1 cellular context compared by ENCODE assay signal in the genomic region with DNA sequence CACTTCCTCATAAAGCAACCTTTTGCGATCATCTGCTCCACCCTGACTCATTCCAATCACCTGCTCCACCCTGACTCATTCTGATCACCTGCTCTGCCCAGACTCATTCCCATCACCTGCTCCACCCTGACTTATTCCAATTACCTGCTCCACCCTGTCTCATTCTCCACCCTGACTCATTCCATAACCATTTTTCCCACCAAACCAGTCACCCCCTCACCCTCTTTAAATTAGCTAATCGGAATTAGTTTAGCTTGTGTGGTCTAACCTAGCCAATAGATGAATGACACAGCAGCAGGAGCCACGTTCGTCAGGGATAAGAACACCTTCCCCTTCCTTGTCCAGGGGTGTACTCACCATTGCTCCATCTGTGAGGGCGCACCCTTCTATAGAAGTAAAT.
TF ChIP-seq lines count a peak whose summit lies in the region.

No MANE protein-coding gene starts in this region.

TF ChIP-seq in HCT116, 20 proteins besides CTCF, POLR2A, EP300 and RAD21 (continued from another document):
- TF ChIP-seq, protein P1, sequence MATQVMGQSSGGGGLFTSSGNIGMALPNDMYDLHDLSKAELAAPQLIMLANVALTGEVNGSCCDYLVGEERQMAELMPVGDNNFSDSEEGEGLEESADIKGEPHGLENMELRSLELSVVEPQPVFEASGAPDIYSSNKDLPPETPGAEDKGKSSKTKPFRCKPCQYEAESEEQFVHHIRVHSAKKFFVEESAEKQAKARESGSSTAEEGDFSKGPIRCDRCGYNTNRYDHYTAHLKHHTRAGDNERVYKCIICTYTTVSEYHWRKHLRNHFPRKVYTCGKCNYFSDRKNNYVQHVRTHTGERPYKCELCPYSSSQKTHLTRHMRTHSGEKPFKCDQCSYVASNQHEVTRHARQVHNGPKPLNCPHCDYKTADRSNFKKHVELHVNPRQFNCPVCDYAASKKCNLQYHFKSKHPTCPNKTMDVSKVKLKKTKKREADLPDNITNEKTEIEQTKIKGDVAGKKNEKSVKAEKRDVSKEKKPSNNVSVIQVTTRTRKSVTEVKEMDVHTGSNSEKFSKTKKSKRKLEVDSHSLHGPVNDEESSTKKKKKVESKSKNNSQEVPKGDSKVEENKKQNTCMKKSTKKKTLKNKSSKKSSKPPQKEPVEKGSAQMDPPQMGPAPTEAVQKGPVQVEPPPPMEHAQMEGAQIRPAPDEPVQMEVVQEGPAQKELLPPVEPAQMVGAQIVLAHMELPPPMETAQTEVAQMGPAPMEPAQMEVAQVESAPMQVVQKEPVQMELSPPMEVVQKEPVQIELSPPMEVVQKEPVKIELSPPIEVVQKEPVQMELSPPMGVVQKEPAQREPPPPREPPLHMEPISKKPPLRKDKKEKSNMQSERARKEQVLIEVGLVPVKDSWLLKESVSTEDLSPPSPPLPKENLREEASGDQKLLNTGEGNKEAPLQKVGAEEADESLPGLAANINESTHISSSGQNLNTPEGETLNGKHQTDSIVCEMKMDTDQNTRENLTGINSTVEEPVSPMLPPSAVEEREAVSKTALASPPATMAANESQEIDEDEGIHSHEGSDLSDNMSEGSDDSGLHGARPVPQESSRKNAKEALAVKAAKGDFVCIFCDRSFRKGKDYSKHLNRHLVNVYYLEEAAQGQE (IDR thresholded peaks at IDR 0.05; ENCODE audit: low read depth): no peak
- TF ChIP-seq EGR1 (IDR thresholded peaks at IDR 0.05; ENCODE audit: low read depth) (no peak), SIN3A (IDR thresholded peaks at IDR 0.05; ENCODE audit: low read depth) (no peak), ZFX (IDR thresholded peaks at IDR 0.05) (no peak), SRF (IDR thresholded peaks at IDR 0.05; ENCODE audit: low read depth) (no peak), YY1 (IDR thresholded peaks at IDR 0.05; ENCODE audit: extremely low read depth, insufficient replicate concordance, low read depth, low read length) (no peak)
- TF ChIP-seq, protein P2, sequence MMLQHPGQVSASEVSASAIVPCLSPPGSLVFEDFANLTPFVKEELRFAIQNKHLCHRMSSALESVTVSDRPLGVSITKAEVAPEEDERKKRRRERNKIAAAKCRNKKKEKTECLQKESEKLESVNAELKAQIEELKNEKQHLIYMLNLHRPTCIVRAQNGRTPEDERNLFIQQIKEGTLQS (IDR thresholded peaks at IDR 0.05): no peak
